8 cellular contexts compared by ENCODE assay signal in genomic region chr1:76867342-76868130, GRCh38. TPM values are rescaled to one million over a fixed set of nuclear protein-coding genes. Genes with fewer than 3 reads are reported as not detected.
DNase-seq lines count a peak whose midpoint lies in the region; ATAC-seq and TF ChIP-seq lines count a peak whose summit lies in the region.

Gene ST6GALNAC5, plus strand, starts transcription at chr1:76867480.

- peak within 1 kb of the TSS; percentile 66 for H3K4me3 Mint-ChIP-seq in central memory CD8-positive, alpha-beta T cell

- ATAC-seq in central memory CD8-positive, alpha-beta T cell (replicated peaks; ENCODE audit: extremely low read depth, poor library complexity, severe bottlenecking), result no peak
- peak in 2 of 4 donors; percentile 30 to 36 for ATAC-seq in right lobe of liver

- H3K4me3 ChIP-seq in right lobe of liver, result peak within 1 kb of the TSS in 2 of 3 donors; percentile 1 to 24
- H3K4me3 ChIP-seq in testis, result peak within 1 kb of the TSS; percentile 36 to 60

- intact Hi-C loops in right lobe of liver (cut with DNase I), result no loop called here
- intact Hi-C loops in testis (cut with DNase I; ENCODE audit: low total_unique reads), result no loop called here

- peaks cover 0 to 9% of the 10 kb centered on the region in 2 donors for H3K27me3 ChIP-seq in right lobe of liver
- H3K27me3 ChIP-seq in testis, result no peaks in the 10 kb centered on the region

- no peaks in the 10 kb centered on the region for H3K4me1 Mint-ChIP-seq in central memory CD8-positive, alpha-beta T cell

- no peak within 1 kb of the TSS for H3K27ac Mint-ChIP-seq in central memory CD8-positive, alpha-beta T cell (ENCODE audit: low read depth)

- TF ChIP-seq POLR2A in right lobe of liver (IDR thresholded peaks at IDR 0.05) (no peak), testis (IDR thresholded peaks at IDR 0.05) (no peak)

- H3K27ac ChIP-seq in right lobe of liver, result no peak within 1 kb of the TSS
- H3K27ac ChIP-seq in testis, result no peak within 1 kb of the TSS

- H3K36me3 ChIP-seq in right lobe of liver (no peaks in the 10 kb centered on the region), testis (ENCODE audit: low read depth, missing control alignments) (no peaks in the 10 kb centered on the region)

- H3K4me1 ChIP-seq in right lobe of liver, result peaks cover 0 to 12% (median 0%) of the 10 kb centered on the region in 4 donors
- no peaks in the 10 kb centered on the region for H3K4me1 ChIP-seq in testis

- H3K9me3 ChIP-seq in right lobe of liver (no peaks in the 10 kb centered on the region), testis (no peaks in the 10 kb centered on the region)

- peaks cover 57% of the 10 kb centered on the region for H3K27me3 Mint-ChIP-seq in central memory CD8-positive, alpha-beta T cell

- WGBS in right lobe of liver (ENCODE audit: insufficient coverage, low coverage, low lambda C conversion rate, missing lambda C conversion rate), result 0% methylated on average over 6 of the region's 50 CpGs
- WGBS in testis, 2 donors, result 0 to 2% methylated on average over 38 to 50 of the region's 50 CpGs

- no peaks in the 10 kb centered on the region for H3K9me3 Mint-ChIP-seq in central memory CD8-positive, alpha-beta T cell

- no peaks in the 10 kb centered on the region for H3K36me3 Mint-ChIP-seq in central memory CD8-positive, alpha-beta T cell (ENCODE audit: insufficient read depth)

- peak in 2 of 3 experiments; percentile 73 to 80 for DNase-seq in NCI-H1417 (lab: John Stamatoyannopoulos, UW)
- no peak for DNase-seq in NCI-H1417 treated with DMSO at 0.1 percent for 48 hours (lab: John Stamatoyannopoulos, UW)
- DNase-seq in NCI-H526 (lab: John Stamatoyannopoulos, UW), result peak; percentile 45 to 86
- no peak for DNase-seq in central memory CD8-positive, alpha-beta T cell (ENCODE audit: low spot score in 2 of 2)
- DNase-seq in right lobe of liver, result peak in 1 of 3 donors; percentile 16
- DNase-seq in testis, result peak; percentile 73
- DNase-seq in activated CD4-positive, CD25-positive, alpha-beta regulatory T cell (lab: John Stamatoyannopoulos, UW), result no peak
- no peak for DNase-seq in NAMALWA (ENCODE audit: low spot score)

- TF ChIP-seq CTCF in right lobe of liver (IDR thresholded peaks at IDR 0.05) (no peak), testis (IDR thresholded peaks at IDR 0.05) (no peak)

RNA-seq across cellular contexts. Expression of gene ST6GALNAC5, which starts in this region (rescaled TPM):
- total RNA-seq in right lobe of liver (not detected), testis (10 to 100 TPM; 11.1 to 26.6 TPM)
- 3.1 TPM for polyA plus RNA-seq in testis (ENCODE audit: insufficient read depth, low read depth, low replicate concordance)

Comparison
In these comparisons a context has a peak if more than half of its experiments do, and no peak if none do; other contexts are left out.
1. RNA of gene ST6GALNAC5 (total RNA-seq): 11.1 to 26.6 TPM in testis; not detected in right lobe of liver; every median in the first group is over 10 times any median in the second.
2. DNase-seq: peak in NCI-H1417 (2 of 3), NCI-H526 (2 of 2) and testis (single experiment); none in NCI-H1417 treated with DMSO at 0.1 percent for 48 hours (single experiment), central memory CD8-positive, alpha-beta T cell (0 of 2), activated CD4-positive, CD25-positive, alpha-beta regulatory T cell (0 of 4) and NAMALWA (single experiment).